ENCODE assay signal across 18 cellular contexts in genomic region chr9:6925841-6926240, GRCh38.
DNase-seq lines count a peak whose midpoint lies in the region; ATAC-seq, FAIRE-seq and TF ChIP-seq lines count a peak whose summit lies in the region.
"Had no signal": no experiment of that assay in that cellular context is flagged by ENCODE, and none has a peak within 500 bp of the region (broad histone marks: within the 10 kb centered on the region; RNA-seq: fewer than 3 reads in every experiment).

No MANE protein-coding gene starts in this region.

- no peak for TF ChIP-seq POLR2A in GM12891 (IDR thresholded peaks at IDR 0.05; ENCODE audit: low read depth, low read length)

- FAIRE-seq in GM12891 (lab: Jason Lieb, UNC): no peak
- FAIRE-seq: G401.6, H54, HepG2 had no signal

- no peaks in the 10 kb centered on the region for H3K27me3 Mint-ChIP-seq in activated naive CD8-positive, alpha-beta T cell
- no peaks in the 10 kb centered on the region for H3K27me3 Mint-ChIP-seq in activated naive CD8-positive, alpha-beta T cell treated with anti-CD3 and anti-CD28 coated beads for 36 hours
- no peaks in the 10 kb centered on the region for H3K27me3 Mint-ChIP-seq in naive B cell
- H3K27me3 Mint-ChIP-seq in stimulated activated memory B cell treated with anti-CD40 and anti-IgM and Interleukin-4, amounts not matched to agents 10 μg/mL and 1 μg/mL and 100 μg/mL, for 72 hours: no peaks in the 10 kb centered on the region
- H3K27me3 Mint-ChIP-seq in effector memory CD8-positive, alpha-beta T cell: no peaks in the 10 kb centered on the region
- H3K27me3 Mint-ChIP-seq: CD4-positive, CD25-positive, alpha-beta regulatory T cell had no signal

- no peak overlapping the region for H3K4me3 Mint-ChIP-seq in activated naive CD8-positive, alpha-beta T cell
- no peak overlapping the region for H3K4me3 Mint-ChIP-seq in activated naive CD8-positive, alpha-beta T cell treated with anti-CD3 and anti-CD28 coated beads for 36 hours
- H3K4me3 Mint-ChIP-seq in naive B cell: peak overlapping the region in 1 of 8 donors; percentile 13
- no peak overlapping the region for H3K4me3 Mint-ChIP-seq in stimulated activated memory B cell treated with anti-CD40 and anti-IgM and Interleukin-4, amounts not matched to agents 10 μg/mL and 1 μg/mL and 100 μg/mL, for 72 hours
- H3K4me3 Mint-ChIP-seq in effector memory CD8-positive, alpha-beta T cell: no peak overlapping the region
- H3K4me3 Mint-ChIP-seq: CD4-positive, CD25-positive, alpha-beta regulatory T cell had no signal

- DNase-seq in activated naive CD8-positive, alpha-beta T cell treated with anti-CD3 and anti-CD28 coated beads for 36 hours: no peak
- DNase-seq in amniotic epithelial cell (ENCODE audit: low read depth): peak; percentile 87
- DNase-seq in naive B cell: no peak
- DNase-seq in nucleus accumbens (lab: John Stamatoyannopoulos, UW): no peak
- DNase-seq in GM12891 (ENCODE audit: insufficient read length, low spot score): no peak
- no peak for DNase-seq in effector memory CD8-positive, alpha-beta T cell
- DNase-seq: CD4-positive, CD25-positive, alpha-beta regulatory T cell; DMS79; NCI-H1417 treated with DMSO at 0.1 percent for 48 hours; NCI-H2029; NCI-H2171 treated with DMSO at 0.1 percent for 48 hours; NCI-H526 treated with DMSO at 0.1 percent for 48 hours; PC-3 had no signal

- no peak for ATAC-seq in naive B cell (ENCODE audit: low read depth in 2 of 2)
- ATAC-seq in stimulated activated memory B cell treated with anti-CD40 and anti-IgM and Interleukin-4, amounts not matched to agents 10 μg/mL and 1 μg/mL and 100 μg/mL, for 72 hours: no peak
- ATAC-seq in effector memory CD8-positive, alpha-beta T cell (replicated peaks): no peak
- ATAC-seq: HepG2, PC-3 had no signal

- no peaks in the 10 kb centered on the region for H3K9me3 Mint-ChIP-seq in activated naive CD8-positive, alpha-beta T cell (ENCODE audit: low read depth)
- no peaks in the 10 kb centered on the region for H3K9me3 Mint-ChIP-seq in activated naive CD8-positive, alpha-beta T cell treated with anti-CD3 and anti-CD28 coated beads for 36 hours
- H3K9me3 Mint-ChIP-seq in naive B cell: no peaks in the 10 kb centered on the region
- H3K9me3 Mint-ChIP-seq in stimulated activated memory B cell treated with anti-CD40 and anti-IgM and Interleukin-4, amounts not matched to agents 10 μg/mL and 1 μg/mL and 100 μg/mL, for 72 hours: no peaks in the 10 kb centered on the region
- no peaks in the 10 kb centered on the region for H3K9me3 Mint-ChIP-seq in effector memory CD8-positive, alpha-beta T cell
- H3K9me3 Mint-ChIP-seq: CD4-positive, CD25-positive, alpha-beta regulatory T cell had no signal

- peaks cover 21% of the 10 kb centered on the region for H3K36me3 Mint-ChIP-seq in activated naive CD8-positive, alpha-beta T cell
- H3K36me3 Mint-ChIP-seq in activated naive CD8-positive, alpha-beta T cell treated with anti-CD3 and anti-CD28 coated beads for 36 hours: peaks cover 30% of the 10 kb centered on the region
- peaks cover 6 to 33% of the 10 kb centered on the region in 2 donors for H3K36me3 Mint-ChIP-seq in naive B cell
- peaks cover 63% of the 10 kb centered on the region for H3K36me3 Mint-ChIP-seq in stimulated activated memory B cell treated with anti-CD40 and anti-IgM and Interleukin-4, amounts not matched to agents 10 μg/mL and 1 μg/mL and 100 μg/mL, for 72 hours
- peaks cover 6% of the 10 kb centered on the region for H3K36me3 Mint-ChIP-seq in effector memory CD8-positive, alpha-beta T cell (ENCODE audit: insufficient read depth)

- H3K27ac Mint-ChIP-seq in activated naive CD8-positive, alpha-beta T cell: peak overlapping the region; percentile 18
- no peak overlapping the region for H3K27ac Mint-ChIP-seq in activated naive CD8-positive, alpha-beta T cell treated with anti-CD3 and anti-CD28 coated beads for 36 hours
- H3K27ac Mint-ChIP-seq in naive B cell: peak overlapping the region in 4 of 6 donors; percentile 24 to 84 (median 42)
- H3K27ac Mint-ChIP-seq in stimulated activated memory B cell treated with anti-CD40 and anti-IgM and Interleukin-4, amounts not matched to agents 10 μg/mL and 1 μg/mL and 100 μg/mL, for 72 hours: no peak overlapping the region
- peak overlapping the region in 1 of 2 donors; percentile 63 for H3K27ac Mint-ChIP-seq in effector memory CD8-positive, alpha-beta T cell

- H3K4me1 Mint-ChIP-seq in activated naive CD8-positive, alpha-beta T cell (ENCODE audit: low read depth): peaks cover 43% of the 10 kb centered on the region
- H3K4me1 Mint-ChIP-seq in activated naive CD8-positive, alpha-beta T cell treated with anti-CD3 and anti-CD28 coated beads for 36 hours: peaks cover 53% of the 10 kb centered on the region
- H3K4me1 Mint-ChIP-seq in naive B cell: peaks cover 40 to 61% (median 50%) of the 10 kb centered on the region in 3 donors
- peaks cover 44% of the 10 kb centered on the region for H3K4me1 Mint-ChIP-seq in stimulated activated memory B cell treated with anti-CD40 and anti-IgM and Interleukin-4, amounts not matched to agents 10 μg/mL and 1 μg/mL and 100 μg/mL, for 72 hours
- H3K4me1 Mint-ChIP-seq in effector memory CD8-positive, alpha-beta T cell (ENCODE audit: low read depth in 2 of 2): peaks cover 46 to 65% of the 10 kb centered on the region in 2 donors

TF ChIP-seq in GM12891, 5 proteins besides CTCF, POLR2A, EP300 and RAD21:
- TF ChIP-seq POU2F2 (IDR thresholded peaks at IDR 0.05; ENCODE audit: low read depth, low read length): no peak
- no peak for TF ChIP-seq PAX5 (IDR thresholded peaks at IDR 0.05; ENCODE audit: insufficient read depth, low read length, severe bottlenecking)
- TF ChIP-seq SPI1 (IDR thresholded peaks at IDR 0.05; ENCODE audit: low read depth, low read length): no peak
- no peak for TF ChIP-seq TAF1 (IDR thresholded peaks at IDR 0.05; ENCODE audit: low read depth, low read length)
- no peak for TF ChIP-seq POLR2AphosphoS5 (IDR thresholded peaks at IDR 0.05; ENCODE audit: low read depth, low read length)

Comparison
In these comparisons a context has a peak if more than half of its experiments do, and no peak if none do; other contexts are left out.
1. H3K27ac Mint-ChIP-seq: peak in activated naive CD8-positive, alpha-beta T cell (single experiment) and naive B cell (4 of 6); none in activated naive CD8-positive, alpha-beta T cell treated with anti-CD3 and anti-CD28 coated beads for 36 hours (single experiment) and stimulated activated memory B cell treated with anti-CD40 and anti-IgM and Interleukin-4, amounts not matched to agents 10 μg/mL and 1 μg/mL and 100 μg/mL, for 72 hours (single experiment).